In genomic region chr3:139561959-139562676, GRCh38 we compare ENCODE assay signal across 8 cellular contexts. TPM values are rescaled to one million over a fixed set of nuclear protein-coding genes. Genes with fewer than 3 reads are reported as not detected.
DNase-seq lines count a peak whose midpoint lies in the region; ATAC-seq, FAIRE-seq and TF ChIP-seq lines count a peak whose summit lies in the region.

No MANE protein-coding gene starts in this region.

- no peaks in the 10 kb centered on the region for H3K27me3 Mint-ChIP-seq in activated T-cell treated with anti-CD3 and anti-CD28 coated beads, Interleukin-2, amount 50 U/mL, for 4 hours (ENCODE audit: low read depth)

- peaks cover 0 to 9% (median 0%) of the 10 kb centered on the region in 9 donors for H3K36me3 ChIP-seq in heart left ventricle

- FAIRE-seq in D721Med (lab: Jason Lieb, UNC), result no peak

- TF ChIP-seq CTCF in D721Med (IDR thresholded peaks at IDR 0.05; ENCODE audit: insufficient read depth, missing control alignments), result peak; percentile 50
- TF ChIP-seq CTCF in heart left ventricle (IDR thresholded peaks at IDR 0.05), result peak; percentile 45 to 75 (median 62)

- H3K4me3 Mint-ChIP-seq in activated T-cell treated with anti-CD3 and anti-CD28 coated beads, Interleukin-2, amount 50 U/mL, for 4 hours, result no peak overlapping the region

- no peak for DNase-seq in D721Med (ENCODE audit: insufficient read length, low spot score)
- peak; percentile 28 for DNase-seq in HT1080 (ENCODE audit: low read depth)
- peak; percentile 15 for DNase-seq in SHP77 treated with DMSO at 0.1 percent for 48 hours (lab: John Stamatoyannopoulos, UW)
- DNase-seq in heart left ventricle, result peak in 2 of 5 donors; percentile 25 to 36
- DNase-seq in superior temporal gyrus (ENCODE audit: extremely low spot score), result peak; percentile 42
- no peak for DNase-seq in activated naive CD4-positive, alpha-beta T cell treated with Interleukin-2 at 50 U/mL for 16 hours
- DNase-seq in activated T-cell treated with anti-CD3 and anti-CD28 coated beads, Interleukin-2, amount 50 U/mL, for 4 hours, result no peak

- no peak for TF ChIP-seq POLR2A in heart left ventricle (IDR thresholded peaks at IDR 0.05)

- no peaks in the 10 kb centered on the region for H3K9me3 Mint-ChIP-seq in activated T-cell treated with anti-CD3 and anti-CD28 coated beads, Interleukin-2, amount 50 U/mL, for 4 hours

- intact Hi-C loops in heart left ventricle (cut with DNase I), result loop anchor here (1.0 to 5.0 kb wide), 7 partner anchors 23 to 135 kb away; partner anchors contain the start of gene RBP1 (in 1 of the 10)

- no peaks in the 10 kb centered on the region for H3K4me1 ChIP-seq in heart left ventricle

- no peak overlapping the region for H3K27ac ChIP-seq in heart left ventricle

- H3K9me3 ChIP-seq in heart left ventricle, result no peaks in the 10 kb centered on the region

- no peaks in the 10 kb centered on the region for H3K36me3 Mint-ChIP-seq in activated T-cell treated with anti-CD3 and anti-CD28 coated beads, Interleukin-2, amount 50 U/mL, for 4 hours (ENCODE audit: insufficient read depth)

- ATAC-seq in heart left ventricle (peak; percentile 71 to 82 (median 74)), GM19452 (IDR thresholded peaks at IDR 0.05; ENCODE audit: unreplicated experiment) (no peak)
- ATAC-seq in activated T-cell treated with anti-CD3 and anti-CD28 coated beads, Interleukin-2, amount 50 U/mL, for 4 hours, result no peak

- no peaks in the 10 kb centered on the region for H3K4me1 Mint-ChIP-seq in activated T-cell treated with anti-CD3 and anti-CD28 coated beads, Interleukin-2, amount 50 U/mL, for 4 hours (ENCODE audit: low read depth)

- H3K4me3 ChIP-seq in heart left ventricle, result no peak overlapping the region

- WGBS in heart left ventricle, 4 donors, result 16 to 38% (median 26%) methylated on average over 1 of the region's 1 CpG

- H3K27me3 ChIP-seq in heart left ventricle, result no peaks in the 10 kb centered on the region

RNA-seq across cellular contexts. Expression of gene RBP1, which starts 22.6 kb away (rescaled TPM):
- total RNA-seq in HT1080 (2014; rRNA removed; shearing (Covaris generic)), result not detected in 2 replicates
- not detected in 2 replicates for polyA plus RNA-seq in HT1080 (2015; cell fraction: cytosol; rRNA removed)
- not detected in 2 replicates for polyA plus RNA-seq in HT1080 (2015; cell fraction: nucleus; rRNA removed)
- total RNA-seq in heart left ventricle, result 10 to 100 TPM in 8 of 9 donors, 1 to 10 TPM in 1; 9.4 to 32.0 (median 13.0) TPM
- 10 to 100 TPM; 26.4 to 27.5 TPM for polyA plus RNA-seq in heart left ventricle
- total RNA-seq in activated T-cell treated with anti-CD3 and anti-CD28 coated beads, Interleukin-2, amount 50 U/mL, for 4 hours, result under 1 TPM in 1 of 3 donors, not detected in 2; 0.63 TPM

Comparison
In these comparisons a context has a peak if more than half of its experiments do, and no peak if none do; other contexts are left out.
1. DNase-seq: peak in HT1080 (single experiment), SHP77 treated with DMSO at 0.1 percent for 48 hours (single experiment) and superior temporal gyrus (single experiment); none in D721Med (single experiment), activated naive CD4-positive, alpha-beta T cell treated with Interleukin-2 at 50 U/mL for 16 hours (single experiment) and activated T-cell treated with anti-CD3 and anti-CD28 coated beads, Interleukin-2, amount 50 U/mL, for 4 hours (single experiment).
2. ATAC-seq: peak in heart left ventricle (4 of 4); none in GM19452 (single experiment) and activated T-cell treated with anti-CD3 and anti-CD28 coated beads, Interleukin-2, amount 50 U/mL, for 4 hours (0 of 2).
3. RNA of gene RBP1, which starts 22.6 kb away (total RNA-seq): 9.4 to 32.0 TPM in heart left ventricle; 0.63 TPM in activated T-cell treated with anti-CD3 and anti-CD28 coated beads, Interleukin-2, amount 50 U/mL, for 4 hours and not detected in HT1080; every median in the first group is over 4 times any median in the second.